In the genomic region with DNA sequence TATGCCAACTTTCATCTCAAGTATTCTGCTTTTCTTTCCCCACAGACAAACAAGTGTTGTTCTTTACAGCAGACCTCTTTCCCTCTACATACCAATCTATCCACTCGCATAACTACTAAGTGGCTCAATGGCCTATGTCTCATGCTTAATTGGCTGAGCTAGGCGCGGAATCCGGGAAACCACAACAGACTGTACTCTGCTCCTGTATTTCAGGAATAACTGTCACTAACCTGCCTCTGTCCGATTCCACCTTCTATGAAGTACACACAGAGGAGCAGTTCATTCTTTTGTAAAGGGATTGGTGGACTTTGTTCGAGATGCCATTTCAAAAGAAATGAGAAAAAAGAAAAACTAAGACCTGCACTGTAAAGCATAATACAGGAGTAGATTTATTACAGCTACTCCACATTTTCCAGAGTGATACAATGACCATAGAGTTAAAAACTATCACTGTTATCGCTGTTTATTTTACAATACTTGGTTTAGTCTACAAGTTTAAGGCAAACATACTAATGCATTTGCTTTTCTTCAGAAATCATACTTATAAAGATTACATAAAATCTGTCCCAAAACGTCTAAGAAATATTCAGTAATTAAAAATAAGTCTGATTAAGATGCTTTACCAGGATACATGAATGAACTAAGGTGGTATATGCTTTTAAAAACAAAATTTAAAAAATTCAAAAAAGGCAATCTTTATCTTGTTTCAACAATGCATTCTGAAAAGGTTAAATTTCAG, we compare ENCODE assay signal across 1 cellular context.
TF ChIP-seq lines count a peak whose summit lies in the region.
"Not testable (repeated sequence)": the region's sequence is repeated elsewhere in the genome, so short reads cannot be mapped to it uniquely, and the experiment has no call there.

No MANE protein-coding gene starts in this region.

TF ChIP-seq in HepG2, 621 proteins besides CTCF, POLR2A, EP300 and RAD21 (continued from another document):
- TF ChIP-seq, protein P1, sequence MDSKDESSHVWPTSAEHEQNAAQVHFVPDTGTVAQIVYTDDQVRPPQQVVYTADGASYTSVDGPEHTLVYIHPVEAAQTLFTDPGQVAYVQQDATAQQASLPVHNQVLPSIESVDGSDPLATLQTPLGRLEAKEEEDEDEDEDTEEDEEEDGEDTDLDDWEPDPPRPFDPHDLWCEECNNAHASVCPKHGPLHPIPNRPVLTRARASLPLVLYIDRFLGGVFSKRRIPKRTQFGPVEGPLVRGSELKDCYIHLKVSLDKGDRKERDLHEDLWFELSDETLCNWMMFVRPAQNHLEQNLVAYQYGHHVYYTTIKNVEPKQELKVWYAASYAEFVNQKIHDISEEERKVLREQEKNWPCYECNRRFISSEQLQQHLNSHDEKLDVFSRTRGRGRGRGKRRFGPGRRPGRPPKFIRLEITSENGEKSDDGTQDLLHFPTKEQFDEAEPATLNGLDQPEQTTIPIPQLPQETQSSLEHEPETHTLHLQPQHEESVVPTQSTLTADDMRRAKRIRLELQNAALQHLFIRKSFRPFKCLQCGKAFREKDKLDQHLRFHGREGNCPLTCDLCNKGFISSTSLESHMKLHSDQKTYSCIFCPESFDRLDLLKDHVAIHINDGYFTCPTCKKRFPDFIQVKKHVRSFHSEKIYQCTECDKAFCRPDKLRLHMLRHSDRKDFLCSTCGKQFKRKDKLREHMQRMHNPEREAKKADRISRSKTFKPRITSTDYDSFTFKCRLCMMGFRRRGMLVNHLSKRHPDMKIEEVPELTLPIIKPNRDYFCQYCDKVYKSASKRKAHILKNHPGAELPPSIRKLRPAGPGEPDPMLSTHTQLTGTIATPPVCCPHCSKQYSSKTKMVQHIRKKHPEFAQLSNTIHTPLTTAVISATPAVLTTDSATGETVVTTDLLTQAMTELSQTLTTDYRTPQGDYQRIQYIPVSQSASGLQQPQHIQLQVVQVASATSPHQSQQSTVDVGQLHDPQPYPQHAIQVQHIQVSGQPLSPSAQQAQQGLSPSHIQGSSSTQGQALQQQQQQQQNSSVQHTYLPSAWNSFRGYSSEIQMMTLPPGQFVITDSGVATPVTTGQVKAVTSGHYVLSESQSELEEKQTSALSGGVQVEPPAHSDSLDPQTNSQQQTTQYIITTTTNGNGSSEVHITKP (CRISPR knock-in tag; IDR thresholded peaks at IDR 0.05; ENCODE audit: low read depth), result 0 out of 2 replicates have a peak, but pooled peaks have one; percentile 30
- TF ChIP-seq SMAD3 (CRISPR knock-in tag; IDR thresholded peaks at IDR 0.05), result 0 out of 2 replicates have a peak, but pooled peaks have one; percentile 64
- peak; percentile 68 for TF ChIP-seq MED1 (CRISPR knock-in tag; IDR thresholded peaks at IDR 0.05)
- TF ChIP-seq MIXL1 (CRISPR knock-in tag; IDR thresholded peaks at IDR 0.05), result 0 out of 2 replicates have a peak, but pooled peaks have one; percentile 23
- peak; percentile 51; the same call in 1 of the 2 replicates for TF ChIP-seq HNF4G (IDR thresholded peaks at IDR 0.05; ENCODE audit: borderline replicate concordance, low read depth, low read length)
- TF ChIP-seq HNF4G (CRISPR knock-in tag; IDR thresholded peaks at IDR 0.05; ENCODE audit: borderline replicate concordance, low read depth); CREM (CRISPR knock-in tag; IDR thresholded peaks at IDR 0.05); FOXP1 (IDR thresholded peaks at IDR 0.05): not testable (repeated sequence)
- 0 out of 2 replicates have a peak, but pooled peaks have one; percentile 22 for TF ChIP-seq KAT8 (CRISPR knock-in tag; IDR thresholded peaks at IDR 0.05)
- peak; percentile 29; the same call in 1 of the 2 replicates for TF ChIP-seq CREM (IDR thresholded peaks at IDR 0.05)
- peak; percentile 56; the same call in 1 of the 2 replicates for TF ChIP-seq ELF3 (CRISPR knock-in tag; IDR thresholded peaks at IDR 0.05)
- peak; percentile 39; the same call in 1 of the 2 replicates for TF ChIP-seq GATAD1 (CRISPR knock-in tag; IDR thresholded peaks at IDR 0.05)
- TF ChIP-seq ZBTB21 (CRISPR knock-in tag; IDR thresholded peaks at IDR 0.05), result peak; percentile 24; the same call in 1 of the 2 replicates
- peak; percentile 61; the same call in 1 of the 2 replicates for TF ChIP-seq FOXK1 (CRISPR knock-in tag; IDR thresholded peaks at IDR 0.05; ENCODE audit: borderline replicate concordance, low read depth)
- TF ChIP-seq NCOR1 (IDR thresholded peaks at IDR 0.05; ENCODE audit: borderline replicate concordance, low read length), result 0 out of 2 replicates have a peak, but pooled peaks have one; percentile 44
- TF ChIP-seq KDM6A (CRISPR knock-in tag; IDR thresholded peaks at IDR 0.05; ENCODE audit: low read depth), result peak; percentile 69
- TF ChIP-seq FOXP1 (CRISPR knock-in tag; IDR thresholded peaks at IDR 0.05), result peak; percentile 43; the same call in 1 of the 2 replicates
- peak; percentile 75 for TF ChIP-seq DRAP1 (CRISPR knock-in tag; IDR thresholded peaks at IDR 0.05)
